In the genomic region with DNA sequence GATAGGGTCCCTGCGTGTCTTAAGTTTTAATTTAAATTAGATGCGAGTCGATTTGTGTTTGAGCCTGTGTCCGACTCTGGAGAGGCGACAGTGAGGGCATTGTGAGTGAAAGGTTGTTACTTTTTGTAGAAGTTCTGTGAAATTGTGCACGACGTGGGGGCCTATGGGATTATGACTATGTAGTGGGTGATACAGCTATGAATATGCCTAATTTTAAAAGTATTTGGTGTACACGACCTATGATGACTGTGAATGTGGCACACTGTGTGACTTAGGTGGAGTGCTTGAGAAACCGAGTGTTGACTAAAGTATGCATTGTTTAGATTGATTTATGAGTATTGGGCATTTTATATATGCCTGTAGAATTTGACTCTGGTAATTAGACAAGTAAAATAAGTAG, we compare ENCODE assay signal across 1 cellular context.
TF ChIP-seq lines count a peak whose summit lies in the region.

No MANE protein-coding gene starts in this region.

TF ChIP-seq in liver, 16 proteins besides CTCF, POLR2A, EP300 and RAD21 (continued from another document):
- TF ChIP-seq, protein P1, sequence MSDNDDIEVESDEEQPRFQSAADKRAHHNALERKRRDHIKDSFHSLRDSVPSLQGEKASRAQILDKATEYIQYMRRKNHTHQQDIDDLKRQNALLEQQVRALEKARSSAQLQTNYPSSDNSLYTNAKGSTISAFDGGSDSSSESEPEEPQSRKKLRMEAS (IDR thresholded peaks at IDR 0.05): no peak
- no peak for TF ChIP-seq FOXA2 (IDR thresholded peaks at IDR 0.05)
